ENCODE assay signal across 24 cellular contexts in genomic region chr3:112088944-112089343, GRCh38. TPM values are rescaled to one million over a fixed set of nuclear protein-coding genes. Genes with fewer than 3 reads are reported as not detected.
A peak's percentile ranks its signal among the peaks of the same experiment; 100 is the strongest.
DNase-seq lines count a peak whose midpoint lies in the region; ATAC-seq, FAIRE-seq and TF ChIP-seq lines count a peak whose summit lies in the region.
"Had no signal": no experiment of that assay in that cellular context is flagged by ENCODE, and none has a peak within 500 bp of the region (broad histone marks: within the 10 kb centered on the region; RNA-seq: fewer than 3 reads in every experiment).

No MANE protein-coding gene starts in this region.

- no peak for TF ChIP-seq POLR2A in stomach (IDR thresholded peaks at IDR 0.05)

- intact Hi-C loops in Caco-2 (cut with micrococcal nuclease; ENCODE audit: unreplicated experiment) = loop anchor here (5.0 kb wide), 1 partner anchor 357 kb away; no protein-coding TSS in a partner anchor
- intact Hi-C loops in stomach (cut with DNase I; ENCODE audit: low total_unique reads) = no loop called here

- H3K4me3 ChIP-seq in Caco-2 (ENCODE audit: low read depth, low read length) = no peak overlapping the region
- no peak overlapping the region for H3K4me3 ChIP-seq in HEK293 (ENCODE audit: low read depth, low read length)
- H3K4me3 ChIP-seq in astrocyte (ENCODE audit: insufficient read depth, low read depth, low read length) = no peak overlapping the region
- no peak overlapping the region for H3K4me3 ChIP-seq in stomach

- H4K20me1 ChIP-seq in astrocyte (ENCODE audit: insufficient read depth, low read length) = peaks cover 23% of the 10 kb centered on the region

- H3K36me3 ChIP-seq in Caco-2 (ENCODE audit: control insufficient read depth, insufficient read depth, low read length) (no peaks in the 10 kb centered on the region), HEK293 (ENCODE audit: control insufficient read depth in 2 of 2, insufficient read depth in 1 of 2, low read length in 2 of 2) (peaks cover 2 to 4% of the 10 kb centered on the region in 2 experiments; a peak in 2 of 3 replicates), astrocyte (ENCODE audit: insufficient read depth, low read length) (no peaks in the 10 kb centered on the region), stomach (no peaks in the 10 kb centered on the region)
- H3K36me3 ChIP-seq: Peyer's patch had no signal

- H3K27ac ChIP-seq in HEK293 (ENCODE audit: extremely low read depth, low read depth, low read length) = no peak overlapping the region
- H3K27ac ChIP-seq in astrocyte (ENCODE audit: low read depth, low read length) = no peak overlapping the region
- H3K27ac ChIP-seq in stomach = peak overlapping the region in 4 of 5 donors; percentile 52 to 91 (median 72)
- H3K27ac ChIP-seq: HL-60, Peyer's patch had no signal

- no peak for FAIRE-seq in astrocyte (lab: Jason Lieb, UNC)
- FAIRE-seq: GM12892, HepG2 had no signal

- H3K27me3 Mint-ChIP-seq in Caco-2 (ENCODE audit: insufficient read depth, unreplicated experiment) (no peaks in the 10 kb centered on the region), astrocyte (ENCODE audit: low read depth, unreplicated experiment) (no peaks in the 10 kb centered on the region)

- H3K4me2 ChIP-seq in astrocyte (ENCODE audit: low read length) = peak overlapping the region; percentile 4

- H3K4me1 ChIP-seq in Caco-2 (peaks cover 71% of the 10 kb centered on the region), HEK293 (ENCODE audit: control insufficient read depth, insufficient read depth, low read length) (peaks cover 14% of the 10 kb centered on the region; the same call in 1 of the 2 replicates), astrocyte (ENCODE audit: insufficient read depth, low read length) (peaks cover 28% of the 10 kb centered on the region), stomach (peaks cover 7 to 66% (median 58%) of the 10 kb centered on the region in 4 donors)

- POLR2A ChIA-PET in Caco-2 (lab: Charles Lee) (no interaction called here), HEK293 (lab: Yijun Ruan, JAX) (no interaction called here)

- H3K4me1 Mint-ChIP-seq in Caco-2 (ENCODE audit: low read depth, unreplicated experiment) = peaks cover 64% of the 10 kb centered on the region
- H3K4me1 Mint-ChIP-seq in astrocyte (ENCODE audit: low read depth, unreplicated experiment) = peaks cover 42% of the 10 kb centered on the region

- H3K36me3 Mint-ChIP-seq in Caco-2 (ENCODE audit: insufficient read depth, unreplicated experiment) (peaks cover 69% of the 10 kb centered on the region), astrocyte (ENCODE audit: low read depth, unreplicated experiment) (peaks cover 13% of the 10 kb centered on the region)
- H3K36me3 Mint-ChIP-seq: CD4-positive, CD25-positive, alpha-beta regulatory T cell had no signal

- no peaks in the 10 kb centered on the region for H3K27me3 ChIP-seq in Caco-2 (replicated peaks; ENCODE audit: control insufficient read depth, insufficient read depth, low read length)
- no peaks in the 10 kb centered on the region for H3K27me3 ChIP-seq in astrocyte (ENCODE audit: insufficient read depth, low read length)
- H3K27me3 ChIP-seq in stomach = peaks cover 0 to 7% (median 0%) of the 10 kb centered on the region in 3 donors
- H3K27me3 ChIP-seq: Peyer's patch had no signal

- TF ChIP-seq EP300 in stomach (IDR thresholded peaks at IDR 0.05) = no peak

- H3K9ac ChIP-seq in astrocyte (ENCODE audit: low read length) = no peak overlapping the region

- no peak overlapping the region for H2AFZ ChIP-seq in astrocyte (ENCODE audit: low read depth, low read length)

- CTCF ChIA-PET in Caco-2 (lab: Charles Lee) = no interaction called here
- CTCF ChIA-PET in HEK293 (lab: Yijun Ruan, JAX) = interaction anchor here (0.5 to 1.5 kb wide), 3 partner anchors 17 to 49 kb away, joined by 3 to 5 read pairs (median 4); no protein-coding TSS in a partner anchor

- H3K4me3 Mint-ChIP-seq in Caco-2 (ENCODE audit: unreplicated experiment) (peak overlapping the region; percentile 73), astrocyte (ENCODE audit: unreplicated experiment) (peak overlapping the region; percentile 25)
- H3K4me3 Mint-ChIP-seq: CD4-positive, CD25-positive, alpha-beta regulatory T cell had no signal

- TF ChIP-seq CTCF in Caco-2 (IDR thresholded peaks at IDR 0.05; ENCODE audit: insufficient read depth in 1 of 2, low read depth in 1 of 2, low read length in 1 of 2, severe bottlenecking in 1 of 2, unreplicated experiment in 1 of 2) = no peak
- TF ChIP-seq CTCF in HEK293 (tag by site-specific recombination; IDR thresholded peaks at IDR 0.05) = no peak
- TF ChIP-seq CTCF in astrocyte (IDR thresholded peaks at IDR 0.05; ENCODE audit: insufficient read depth, low read depth, low read length) = no peak
- no peak for TF ChIP-seq CTCF in stomach (IDR thresholded peaks at IDR 0.05)

- H3K27ac Mint-ChIP-seq in Caco-2 (ENCODE audit: unreplicated experiment) (peak overlapping the region; percentile 94), astrocyte (ENCODE audit: unreplicated experiment) (no peak overlapping the region)
- H3K27ac Mint-ChIP-seq: CD4-positive, CD25-positive, alpha-beta regulatory T cell had no signal

- no peak for ATAC-seq in HG03135 (IDR thresholded peaks at IDR 0.05; ENCODE audit: unreplicated experiment)
- ATAC-seq: HepG2, SK-N-SH treated with all-trans-retinoic acid at 6 μM for 48 hours had no signal

- H3K9me3 ChIP-seq in Caco-2 = no peaks in the 10 kb centered on the region
- H3K9me3 ChIP-seq in HEK293 (ENCODE audit: control insufficient read depth, insufficient read depth, low read depth, low read length) = no peaks in the 10 kb centered on the region
- H3K9me3 ChIP-seq in astrocyte (ENCODE audit: insufficient read depth, low read depth, low read length) = no peaks in the 10 kb centered on the region
- no peaks in the 10 kb centered on the region for H3K9me3 ChIP-seq in stomach
- H3K9me3 ChIP-seq: Peyer's patch had no signal

- BruUV-seq in Caco-2 (replicated peaks; lab: Mats Ljungman, UMichigan) = no TSS peak

- no peaks in the 10 kb centered on the region for H3K9me3 Mint-ChIP-seq in Caco-2 (ENCODE audit: unreplicated experiment)
- H3K9me3 Mint-ChIP-seq in astrocyte (ENCODE audit: unreplicated experiment) = no peaks in the 10 kb centered on the region

- peaks cover 66% of the 10 kb centered on the region for H3K79me2 ChIP-seq in astrocyte (ENCODE audit: insufficient read depth, low read length)

- DNase-seq in Caco-2 = no peak
- DNase-seq in astrocyte (ENCODE audit: low read depth) = no peak
- no peak for DNase-seq in stomach
- DNase-seq in NCI-H1092 (lab: John Stamatoyannopoulos, UW) = no peak
- DNase-seq in activated CD4-positive, alpha-beta T cell treated with anti-CD3 and anti-CD28 coated beads for 1 hour = no peak
- DNase-seq: CD4-positive, CD25-positive, alpha-beta regulatory T cell; COR-L47; DND-41; GOT3; KBM-7; NCI-H1694; NCI-H345; NCI-H524; NCI-H82; Peyer's patch had no signal

- 64 to 78% (median 71%) methylated on average over 4 of the region's 4 CpGs for WGBS in stomach, 5 donors

TF ChIP-seq in HEK293, 187 proteins besides CTCF, POLR2A, EP300 and RAD21 (continues in another document):
- TF ChIP-seq ZNF629 (tag by site-specific recombination; IDR thresholded peaks at IDR 0.05) (0 out of 2 replicates have a peak, but pooled peaks have one; percentile 26), ZNF221 (tag by site-specific recombination; IDR thresholded peaks at IDR 0.05; ENCODE audit: borderline replicate concordance) (no peak), ZNF10 (tag by site-specific recombination; IDR thresholded peaks at IDR 0.05) (peak; percentile 61; the same call in 1 of the 2 replicates), FEZF1 (tag by site-specific recombination; IDR thresholded peaks at IDR 0.05) (peak; percentile 53; the same call in 1 of the 2 replicates), IKZF3 (tag by site-specific recombination; IDR thresholded peaks at IDR 0.05) (peak; percentile 42; the same call in 1 of the 2 replicates), ZNF148 (tag by site-specific recombination; IDR thresholded peaks at IDR 0.05; ENCODE audit: borderline replicate concordance) (no peak), GLI2 (tag by site-specific recombination; IDR thresholded peaks at IDR 0.05; ENCODE audit: borderline replicate concordance, low read depth) (no peak), OVOL3 (tag by site-specific recombination; IDR thresholded peaks at IDR 0.05) (peak; percentile 40; the same call in 1 of the 2 replicates), ZNF24 (tag by site-specific recombination; IDR thresholded peaks at IDR 0.05) (0 out of 2 replicates have a peak, but pooled peaks have one; percentile 31)

RNA-seq across cellular contexts. Expression of gene C3orf52, which starts 2.8 kb away (rescaled TPM):
- 52.4 and 64.5 TPM in 2 replicates for total RNA-seq in Caco-2 (2022)
- total RNA-seq in astrocyte = 21.3 and 21.9 TPM in 2 replicates
- 10 to 100 TPM in 4 of 5 donors, 1 to 10 TPM in 1; 9.9 to 66.9 (median 59.0) TPM for total RNA-seq in stomach
- polyA plus RNA-seq in stomach = 10 to 100 TPM in 2 of 3 donors, 1 to 10 TPM in 1; 4.2 to 16.0 (median 10.0) TPM
- total RNA-seq: G401 had no signal

RNA-seq across cellular contexts. Expression of gene GCSAM, which starts 44.1 kb away (rescaled TPM):
- total RNA-seq in Caco-2 (2022) = not detected in 2 replicates
- not detected in 2 replicates for total RNA-seq in astrocyte
- total RNA-seq in stomach = 1 to 10 TPM in 1 of 5 donors, under 1 TPM in 1, not detected in 3; 0.73 to 2.3 TPM
- 1 to 10 TPM in 1 of 3 donors, not detected in 2; 2.3 TPM for polyA plus RNA-seq in stomach
- total RNA-seq: G401, HepG2, HT-29 had no signal
- polyA plus RNA-seq: BJ, HepG2 had no signal

RNA-seq across cellular contexts. Expression of gene TMPRSS7, which starts 54.4 kb away (rescaled TPM):
- total RNA-seq in Caco-2 (2022) = 0.16 and 0.36 TPM in 2 replicates
- total RNA-seq in astrocyte = not detected in 2 replicates
- under 1 TPM in 1 of 5 donors, not detected in 4; 0.45 TPM for total RNA-seq in stomach
- under 1 TPM in 2 of 3 donors, not detected in 1; 0.08 to 0.12 TPM for polyA plus RNA-seq in stomach
- total RNA-seq: CD4-positive, CD25-positive, alpha-beta regulatory T cell; G401; HepG2; HT-29; Peyer's patch had no signal
- polyA plus RNA-seq: BJ; CD4-positive, CD25-positive, alpha-beta regulatory T cell; HepG2 had no signal

Comparison
In these comparisons a context has a peak if more than half of its experiments do, and no peak if none do; other contexts are left out.
1. H3K27ac ChIP-seq: peak in stomach (4 of 5); none in HEK293 (single experiment) and astrocyte (single experiment).